ENCODE assay signal across 15 cellular contexts in the genomic region with DNA sequence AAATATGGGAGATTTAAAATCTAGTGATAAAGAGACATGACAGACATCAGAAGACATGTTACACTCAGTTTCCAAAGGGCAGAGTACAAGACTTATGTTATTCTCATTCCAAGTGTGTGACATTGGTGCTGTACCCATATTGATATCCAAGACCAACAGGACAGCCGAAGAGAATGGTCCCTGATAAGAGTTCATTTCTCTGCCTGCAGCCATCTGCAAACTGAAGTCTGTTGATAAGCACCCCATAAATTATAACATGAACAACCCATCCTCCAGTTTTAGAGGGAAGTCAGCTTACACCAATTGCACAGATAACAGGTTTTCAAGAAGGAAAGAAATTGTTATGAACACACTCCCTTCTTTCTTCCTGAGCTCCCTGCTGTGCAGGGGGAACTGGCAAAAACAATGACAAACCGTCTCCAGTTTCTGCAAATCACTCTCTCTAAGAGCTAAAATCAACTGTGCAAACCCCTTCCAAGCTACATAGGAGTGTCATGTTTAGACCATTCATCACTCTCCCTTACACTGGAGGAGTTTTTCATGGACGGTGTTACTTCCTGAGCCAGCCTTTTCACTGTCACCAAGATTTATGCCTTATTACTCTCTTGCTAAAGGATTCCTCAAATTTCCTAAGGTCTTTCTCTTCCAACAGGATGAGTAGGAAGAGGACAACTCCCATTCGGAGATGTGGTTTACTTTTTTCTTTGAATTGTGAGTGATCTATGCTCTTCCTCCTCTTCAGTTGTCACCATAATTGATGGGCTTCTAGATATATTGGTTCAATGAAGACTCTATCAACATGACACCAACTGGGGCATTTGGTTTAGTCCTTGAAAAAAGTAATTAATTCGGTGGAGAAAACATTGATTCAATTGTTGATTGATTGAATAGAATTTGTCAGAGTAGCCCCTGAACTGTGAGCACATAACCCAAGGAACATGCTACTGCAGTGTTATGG.
"Had no signal": no experiment of that assay in that cellular context is flagged by ENCODE, and none has a peak within 500 bp of the region (broad histone marks: within the 10 kb centered on the region; RNA-seq: fewer than 3 reads in every experiment).

No MANE protein-coding gene starts in this region.

- H3K4me3 Mint-ChIP-seq: activated naive CD8-positive, alpha-beta T cell treated with anti-CD3 and anti-CD28 coated beads, Interleukin-2, amount 10 ng/mL, durations not matched to agents 7 days and 5 days had no signal

- H3K27me3 ChIP-seq: brain microvascular endothelial cell, ovary, upper lobe of right lung had no signal

- H3K9me3 ChIP-seq: ovary, stomach, thoracic aorta, upper lobe of right lung had no signal

- H3K36me3 Mint-ChIP-seq: activated naive CD8-positive, alpha-beta T cell treated with anti-CD3 and anti-CD28 coated beads, Interleukin-2, amount 10 ng/mL, durations not matched to agents 7 days and 5 days had no signal

- H3K4me1 Mint-ChIP-seq: activated naive CD8-positive, alpha-beta T cell treated with anti-CD3 and anti-CD28 coated beads, Interleukin-2, amount 10 ng/mL, durations not matched to agents 7 days and 5 days had no signal

- H3K4me1 ChIP-seq: stomach, upper lobe of right lung had no signal

- DNase-seq: activated CD4-positive, alpha-beta T cell treated with anti-CD3 and anti-CD28 coated beads, Interleukin-2, amount 50 U/mL, for 1 hour; activated CD8-positive, alpha-beta memory T cell treated with anti-CD3 and anti-CD28 coated beads for 24 hours; activated naive CD4-positive, alpha-beta T cell; activated naive CD8-positive, alpha-beta T cell treated with anti-CD3 and anti-CD28 coated beads, Interleukin-2, amount 10 ng/mL, durations not matched to agents 7 days and 5 days; brain microvascular endothelial cell; effector CD8-positive, alpha-beta T cell; foreskin melanocyte; head of caudate nucleus; left colon; ovary; stimulated activated CD4-positive, alpha-beta T cell treated with anti-CD3 and anti-CD28 coated beads, Interleukin-1b, Interleukin-23, amount 100 ng/mL, for 48 hours; stomach; upper lobe of right lung had no signal

- H3K36me3 ChIP-seq: brain microvascular endothelial cell, ovary, stomach, thoracic aorta, upper lobe of right lung had no signal

- ATAC-seq: left colon, upper lobe of right lung had no signal

- H3K27ac ChIP-seq: brain microvascular endothelial cell, ovary, stomach, thoracic aorta, upper lobe of right lung had no signal

- H3K27ac Mint-ChIP-seq: activated naive CD8-positive, alpha-beta T cell treated with anti-CD3 and anti-CD28 coated beads, Interleukin-2, amount 10 ng/mL, durations not matched to agents 7 days and 5 days had no signal

- H3K4me3 ChIP-seq: lung, ovary, stomach, thoracic aorta, upper lobe of right lung had no signal

- H3K9me3 Mint-ChIP-seq: activated naive CD8-positive, alpha-beta T cell treated with anti-CD3 and anti-CD28 coated beads, Interleukin-2, amount 10 ng/mL, durations not matched to agents 7 days and 5 days had no signal
